ENCODE assay signal across 19 cellular contexts in the genomic region with DNA sequence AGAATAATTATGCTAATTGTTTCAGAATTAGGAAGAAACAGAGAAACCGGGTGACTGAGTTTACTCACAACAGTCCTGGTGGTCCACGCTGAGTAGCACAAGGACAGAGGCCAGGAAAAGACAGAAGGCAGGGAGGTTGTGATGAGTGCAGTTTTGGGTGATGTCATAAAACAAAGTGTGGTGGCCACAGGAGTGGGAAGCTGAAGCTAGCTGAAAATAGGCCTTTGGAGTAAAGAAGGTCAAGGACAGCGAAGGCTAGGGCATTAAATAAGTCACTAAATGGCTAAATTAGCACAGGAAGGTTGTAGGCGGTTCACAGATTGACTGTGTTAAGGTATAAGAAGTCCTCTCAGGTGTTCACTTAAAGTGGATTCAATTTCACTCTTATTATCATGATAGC.
DNase-seq lines count a peak whose midpoint lies in the region; ATAC-seq, FAIRE-seq and TF ChIP-seq lines count a peak whose summit lies in the region.
"Had no signal": no experiment of that assay in that cellular context is flagged by ENCODE, and none has a peak within 500 bp of the region (broad histone marks: within the 10 kb centered on the region; RNA-seq: fewer than 3 reads in every experiment).

No MANE protein-coding gene starts in this region.

- H3F3A ChIP-seq in OCI-LY1 (ENCODE audit: insufficient read depth, low read length) = no peaks in the 10 kb centered on the region

- no peak for TF ChIP-seq POLR2A in breast epithelium (IDR thresholded peaks at IDR 0.05)

- H2AFZ ChIP-seq in OCI-LY1 (ENCODE audit: low read length) = peak overlapping the region; percentile 49; the same call in 1 of the 2 replicates

- no peaks in the 10 kb centered on the region for H4K20me1 ChIP-seq in OCI-LY1 (ENCODE audit: insufficient read depth, low read length)

- H3K4me3 ChIP-seq in OCI-LY1 (ENCODE audit: low read depth, low read length, poor library complexity, severe bottlenecking) (peak overlapping the region; percentile 41), breast epithelium (no peak overlapping the region)
- H3K4me3 ChIP-seq: lower lobe of right lung had no signal

- DNase-seq in breast epithelium (ENCODE audit: low spot score in 2 of 2) = no peak
- DNase-seq in endothelial cell (ENCODE audit: low spot score) = no peak
- no peak for DNase-seq in GM19239 (ENCODE audit: insufficient read length, low spot score)
- no peak for DNase-seq in GF-D8 (lab: John Stamatoyannopoulos, UW)
- DNase-seq: activated CD4-positive, alpha-beta T cell treated with anti-CD3 and anti-CD28 coated beads, Interleukin-2, amount 50 U/mL, for 4 hours; activated gamma-delta T cell; AML-193; DMS79; head of caudate nucleus; lower lobe of right lung; NCI-H2171 treated with DMSO at 0.1 percent for 48 hours; stimulated activated CD4-positive, alpha-beta T cell treated with anti-CD3 and anti-CD28 coated beads, Interleukin-12 subunit alpha, Interleukin-12 subunit beta, amount 100 ng/mL, for 4 hours had no signal

- no peaks in the 10 kb centered on the region for H3K36me3 ChIP-seq in OCI-LY1 (ENCODE audit: insufficient read depth, low read length)
- H3K36me3 ChIP-seq in breast epithelium = no peaks in the 10 kb centered on the region
- H3K36me3 ChIP-seq: lower lobe of right lung, neutrophil had no signal

- H3K9me3 ChIP-seq in OCI-LY1 (ENCODE audit: low read length) (no peaks in the 10 kb centered on the region), breast epithelium (peaks cover 0 to 4% of the 10 kb centered on the region in 2 donors)
- H3K9me3 ChIP-seq: lower lobe of right lung, neutrophil had no signal

- H3K4me1 ChIP-seq in OCI-LY1 (ENCODE audit: insufficient read depth, low read length, severe bottlenecking) = peaks cover 19% of the 10 kb centered on the region
- no peaks in the 10 kb centered on the region for H3K4me1 ChIP-seq in breast epithelium
- H3K4me1 ChIP-seq: lower lobe of right lung had no signal

- H3K9ac ChIP-seq in OCI-LY1 (ENCODE audit: low read length) = no peak overlapping the region; the same call in 1 of the 2 replicates

- TF ChIP-seq CTCF in OCI-LY1 (IDR thresholded peaks at IDR 0.05; ENCODE audit: low read length) (no peak), breast epithelium (IDR thresholded peaks at IDR 0.05) (no peak), endothelial cell (IDR thresholded peaks at IDR 0.05; ENCODE audit: unreplicated experiment) (no peak)

- no peaks in the 10 kb centered on the region for H3K36me3 Mint-ChIP-seq in endothelial cell (ENCODE audit: low read depth, unreplicated experiment)

- intact Hi-C loops in breast epithelium (cut with DNase I; ENCODE audit: low total_unique reads) = no loop called here

- peaks cover 4% of the 10 kb centered on the region for H3K4me1 Mint-ChIP-seq in endothelial cell (ENCODE audit: unreplicated experiment)

- no peaks in the 10 kb centered on the region for H3K27me3 ChIP-seq in OCI-LY1 (ENCODE audit: insufficient read depth, low read length)
- H3K27me3 ChIP-seq in breast epithelium = no peaks in the 10 kb centered on the region
- H3K27me3 ChIP-seq: neutrophil had no signal

- ATAC-seq in GM18508 (IDR thresholded peaks at IDR 0.05; ENCODE audit: insufficient read depth, unreplicated experiment) (peak; percentile 63), GM19467 (IDR thresholded peaks at IDR 0.05; ENCODE audit: unreplicated experiment) (peak; percentile 64), HG02884 (IDR thresholded peaks at IDR 0.05; ENCODE audit: unreplicated experiment) (peak; percentile 83)
- ATAC-seq: lower lobe of right lung had no signal

- H3K27me3 Mint-ChIP-seq in endothelial cell (ENCODE audit: unreplicated experiment) = no peaks in the 10 kb centered on the region

- peak overlapping the region; percentile 62 for H3K4me2 ChIP-seq in OCI-LY1 (ENCODE audit: low read length)

- H3K9me2 ChIP-seq in OCI-LY1 (ENCODE audit: low read depth, low read length) = no peaks in the 10 kb centered on the region

- no peaks in the 10 kb centered on the region for H3K79me2 ChIP-seq in OCI-LY1 (ENCODE audit: insufficient read depth, low read length)

- H3K27ac ChIP-seq in OCI-LY1 (ENCODE audit: low read depth, low read length, poor library complexity, severe bottlenecking) (no peak overlapping the region), breast epithelium (no peak overlapping the region)
- H3K27ac ChIP-seq: lower lobe of right lung, neutrophil had no signal

- H3K27ac Mint-ChIP-seq in endothelial cell (ENCODE audit: unreplicated experiment) = no peak overlapping the region
- H3K27ac Mint-ChIP-seq: T-helper 1 cell treated with Interleukin-12 subunit alpha and Interleukin-12 subunit beta and Interleukin-4 antibody, amounts not matched to agents 30 μg/mL and 1 μg/mL, for 36 hours had no signal

- no peak for FAIRE-seq in GM19239 (lab: Jason Lieb, UNC)
- FAIRE-seq: bronchial epithelial cell had no signal

- no peaks in the 10 kb centered on the region for H3K9me3 Mint-ChIP-seq in endothelial cell (ENCODE audit: unreplicated experiment)

- no peak overlapping the region for H3K4me3 Mint-ChIP-seq in endothelial cell (ENCODE audit: unreplicated experiment)
- H3K4me3 Mint-ChIP-seq: T-helper 1 cell treated with Interleukin-12 subunit alpha and Interleukin-12 subunit beta and Interleukin-4 antibody, amounts not matched to agents 30 μg/mL and 1 μg/mL, for 36 hours had no signal
